Comparison of ENCODE assay signal across 17 cellular contexts in genomic region chr1:184608581-184608980, GRCh38.
DNase-seq lines count a peak whose midpoint lies in the region; ATAC-seq, FAIRE-seq and TF ChIP-seq lines count a peak whose summit lies in the region.
"Had no signal": no experiment of that assay in that cellular context is flagged by ENCODE, and none has a peak within 500 bp of the region (broad histone marks: within the 10 kb centered on the region; RNA-seq: fewer than 3 reads in every experiment).

No MANE protein-coding gene starts in this region.

- intact Hi-C loops in prostate gland (cut with DNase I) (no loop called here), right lobe of liver (cut with DNase I) (no loop called here)

- H3K4me3 Mint-ChIP-seq in endothelial cell (ENCODE audit: unreplicated experiment) = no peak overlapping the region
- no peak overlapping the region for H3K4me3 Mint-ChIP-seq in activated CD8-positive, alpha-beta memory T cell treated with anti-CD3 and anti-CD28 coated beads, Interleukin-2, amount 10 ng/mL, durations not matched to agents 7 days and 5 days
- H3K4me3 Mint-ChIP-seq: CD4-positive, CD25-positive, alpha-beta regulatory T cell; IgD-negative memory B cell had no signal

- H3K27ac ChIP-seq in prostate gland = peak overlapping the region; percentile 6 to 41
- H3K27ac ChIP-seq in right lobe of liver = no peak overlapping the region

- no peaks in the 10 kb centered on the region for H3K9me3 ChIP-seq in BE2C
- H3K9me3 ChIP-seq in prostate gland = no peaks in the 10 kb centered on the region
- no peaks in the 10 kb centered on the region for H3K9me3 ChIP-seq in right lobe of liver

- H3K27me3 ChIP-seq in BE2C = no peaks in the 10 kb centered on the region
- H3K27me3 ChIP-seq in prostate gland (replicated peaks; ENCODE audit: insufficient read depth) = no peaks in the 10 kb centered on the region
- no peaks in the 10 kb centered on the region for H3K27me3 ChIP-seq in right lobe of liver

- ATAC-seq in right lobe of liver (no peak), GM19397 (IDR thresholded peaks at IDR 0.05; ENCODE audit: unreplicated experiment) (no peak)
- no peak for ATAC-seq in activated CD8-positive, alpha-beta memory T cell treated with anti-CD3 and anti-CD28 coated beads, Interleukin-2, amount 10 ng/mL, durations not matched to agents 7 days and 5 days

- TF ChIP-seq CTCF in BE2C (IDR thresholded peaks at IDR 0.05; ENCODE audit: low read depth, low read length) = no peak
- no peak for TF ChIP-seq CTCF in D721Med (IDR thresholded peaks at IDR 0.05; ENCODE audit: insufficient read depth, missing control alignments)
- no peak for TF ChIP-seq CTCF in endothelial cell (IDR thresholded peaks at IDR 0.05; ENCODE audit: unreplicated experiment)
- no peak for TF ChIP-seq CTCF in prostate gland (IDR thresholded peaks at IDR 0.05)
- TF ChIP-seq CTCF in right lobe of liver (IDR thresholded peaks at IDR 0.05) = no peak

- H3K9me3 Mint-ChIP-seq in endothelial cell (ENCODE audit: unreplicated experiment) = no peaks in the 10 kb centered on the region
- no peaks in the 10 kb centered on the region for H3K9me3 Mint-ChIP-seq in activated CD8-positive, alpha-beta memory T cell treated with anti-CD3 and anti-CD28 coated beads, Interleukin-2, amount 10 ng/mL, durations not matched to agents 7 days and 5 days (ENCODE audit: low read depth)
- H3K9me3 Mint-ChIP-seq: CD4-positive, CD25-positive, alpha-beta regulatory T cell; IgD-negative memory B cell had no signal

- H3K4me1 ChIP-seq in BE2C (peaks cover 35% of the 10 kb centered on the region), prostate gland (replicated peaks) (no peaks in the 10 kb centered on the region), right lobe of liver (peaks cover 0 to 7% (median 0%) of the 10 kb centered on the region in 4 donors)

- WGBS in prostate gland = 95% methylated on average over 4 of the region's 4 CpGs
- WGBS in right lobe of liver (ENCODE audit: insufficient coverage, low coverage, low lambda C conversion rate, missing lambda C conversion rate) = 98% methylated on average over 4 of the region's 4 CpGs

- CTCF ChIA-PET in activated CD8-positive, alpha-beta memory T cell treated with anti-CD3 and anti-CD28 coated beads, Interleukin-2, amount 10 ng/mL, durations not matched to agents 7 days and 5 days (lab: Charles Lee) = no interaction called here

- TF ChIP-seq POLR2A in prostate gland (IDR thresholded peaks at IDR 0.05) (no peak), right lobe of liver (IDR thresholded peaks at IDR 0.05) (no peak)

- no peak for FAIRE-seq in D721Med (lab: Jason Lieb, UNC)
- FAIRE-seq: RCC 7860 had no signal

- peaks cover 16% of the 10 kb centered on the region for H3K4me1 Mint-ChIP-seq in endothelial cell (ENCODE audit: unreplicated experiment)
- no peaks in the 10 kb centered on the region for H3K4me1 Mint-ChIP-seq in activated CD8-positive, alpha-beta memory T cell treated with anti-CD3 and anti-CD28 coated beads, Interleukin-2, amount 10 ng/mL, durations not matched to agents 7 days and 5 days
- H3K4me1 Mint-ChIP-seq: CD4-positive, CD25-positive, alpha-beta regulatory T cell; IgD-negative memory B cell had no signal

- peak overlapping the region; percentile 36 for H3K27ac Mint-ChIP-seq in endothelial cell (ENCODE audit: unreplicated experiment)
- no peak overlapping the region for H3K27ac Mint-ChIP-seq in activated CD8-positive, alpha-beta memory T cell treated with anti-CD3 and anti-CD28 coated beads, Interleukin-2, amount 10 ng/mL, durations not matched to agents 7 days and 5 days
- H3K27ac Mint-ChIP-seq: CD4-positive, CD25-positive, alpha-beta regulatory T cell; IgD-negative memory B cell had no signal

- no peaks in the 10 kb centered on the region; the same call in 1 of the 2 replicates for H3K36me3 ChIP-seq in BE2C
- H3K36me3 ChIP-seq in prostate gland = no peaks in the 10 kb centered on the region
- no peaks in the 10 kb centered on the region for H3K36me3 ChIP-seq in right lobe of liver

- DNase-seq in BE2C (peak; percentile 69), D721Med (ENCODE audit: insufficient read length, low spot score) (peak; percentile 31), endothelial cell (ENCODE audit: low spot score) (no peak), prostate gland (ENCODE audit: low spot score) (no peak), right lobe of liver (no peak), LoVo (ENCODE audit: low spot score) (no peak)
- no peak for DNase-seq in activated CD8-positive, alpha-beta memory T cell treated with anti-CD3 and anti-CD28 coated beads, Interleukin-2, amount 10 ng/mL, durations not matched to agents 7 days and 5 days
- DNase-seq: CD4-positive, CD25-positive, alpha-beta regulatory T cell; DMS 273 treated with DMSO at 0.1 percent for 48 hours; DMS79 treated with DMSO at 0.1 percent for 48 hours; H7; NCI-H1694 treated with DMSO at 0.1 percent for 48 hours; NCI-H446; OCI-M1 had no signal

- peaks cover 3% of the 10 kb centered on the region for H3K27me3 Mint-ChIP-seq in endothelial cell (ENCODE audit: unreplicated experiment)
- H3K27me3 Mint-ChIP-seq in activated CD8-positive, alpha-beta memory T cell treated with anti-CD3 and anti-CD28 coated beads, Interleukin-2, amount 10 ng/mL, durations not matched to agents 7 days and 5 days = no peaks in the 10 kb centered on the region
- H3K27me3 Mint-ChIP-seq: IgD-negative memory B cell had no signal

- H3K4me3 ChIP-seq in BE2C (ENCODE audit: low read depth, low read length) (no peak overlapping the region), prostate gland (no peak overlapping the region), right lobe of liver (no peak overlapping the region)

- no peaks in the 10 kb centered on the region for H3K36me3 Mint-ChIP-seq in endothelial cell (ENCODE audit: low read depth, unreplicated experiment)
- H3K36me3 Mint-ChIP-seq in activated CD8-positive, alpha-beta memory T cell treated with anti-CD3 and anti-CD28 coated beads, Interleukin-2, amount 10 ng/mL, durations not matched to agents 7 days and 5 days = no peaks in the 10 kb centered on the region
- H3K36me3 Mint-ChIP-seq: CD4-positive, CD25-positive, alpha-beta regulatory T cell; IgD-negative memory B cell had no signal

Comparison
In these comparisons a context has a peak if more than half of its experiments do, and no peak if none do; other contexts are left out.
1. DNase-seq: peak in BE2C (single experiment) and D721Med (single experiment); none in endothelial cell (single experiment), prostate gland (single experiment), right lobe of liver (0 of 3), LoVo (single experiment) and activated CD8-positive, alpha-beta memory T cell treated with anti-CD3 and anti-CD28 coated beads, Interleukin-2, amount 10 ng/mL, durations not matched to agents 7 days and 5 days (single experiment).
2. H3K27ac ChIP-seq: peak in prostate gland (2 of 2); none in right lobe of liver (0 of 3).